9 cellular contexts compared by ENCODE assay signal in the genomic region with DNA sequence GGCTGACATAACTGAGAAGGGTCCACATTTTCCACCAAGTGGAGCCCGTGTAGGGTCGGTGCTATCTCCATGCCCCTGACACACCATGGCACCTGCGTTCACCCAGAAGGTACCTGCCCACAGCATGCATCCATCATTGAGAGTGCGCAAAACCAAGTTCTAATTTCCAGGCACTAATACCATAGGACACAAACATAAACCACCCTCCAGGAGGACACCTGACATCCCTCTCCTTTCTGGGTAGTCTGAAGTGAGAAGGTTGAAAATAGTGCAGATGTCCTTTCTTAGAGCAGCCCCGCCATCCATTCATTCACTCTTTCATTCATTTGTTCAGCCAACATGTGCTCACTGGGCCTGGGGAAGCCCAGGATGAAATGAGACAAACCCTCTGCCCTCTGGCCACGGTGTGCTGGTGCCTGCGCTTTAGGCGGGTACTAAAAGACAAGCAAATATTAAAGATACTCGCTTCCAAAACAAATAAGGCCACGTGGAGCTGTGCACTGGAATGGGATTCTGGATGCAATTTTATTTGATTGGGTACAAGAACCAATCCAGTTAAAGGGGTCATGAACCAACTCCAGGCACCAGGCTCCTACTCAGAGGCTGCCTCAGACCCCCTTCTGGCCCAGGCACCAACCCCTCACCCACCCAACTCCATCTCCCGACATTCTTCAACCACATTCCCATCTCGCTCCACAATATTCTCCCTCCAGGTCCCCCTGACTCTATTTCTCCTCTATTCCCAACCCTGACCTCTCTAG. TPM values are rescaled to one million over a fixed set of nuclear protein-coding genes. Genes with fewer than 3 reads are reported as not detected.
DNase-seq lines count a peak whose midpoint lies in the region; FAIRE-seq and TF ChIP-seq lines count a peak whose summit lies in the region.
"Had no signal": no experiment of that assay in that cellular context is flagged by ENCODE, and none has a peak within 500 bp of the region (broad histone marks: within the 10 kb centered on the region; RNA-seq: fewer than 3 reads in every experiment).

No MANE protein-coding gene starts in this region.

- H2BK20ac ChIP-seq in H1 (ENCODE audit: low read length) = no peak overlapping the region

- H4K91ac ChIP-seq in H1 (replicated peaks; ENCODE audit: insufficient read length, low read length) = no peak overlapping the region

- no peaks in the 10 kb centered on the region for H3K36me3 Mint-ChIP-seq in neural progenitor cell

- H3K4ac ChIP-seq in H1 (replicated peaks; ENCODE audit: insufficient read length, low read depth, low read length) = no peak overlapping the region

- no peak overlapping the region for H3K27ac ChIP-seq in BLaER1
- H3K27ac ChIP-seq in H1 (ENCODE audit: low read depth, low read length) = no peak overlapping the region
- no peak overlapping the region for H3K27ac ChIP-seq in neural progenitor cell

- CTCF ChIA-PET in H1 (lab: Charles Lee; ENCODE audit: partially characterized antibody) = interaction anchor here (1.6 kb wide), 1 partner anchor 30 kb away, joined by 4 read pairs; no protein-coding TSS in a partner anchor

- peak overlapping the region; percentile 91 for H3K4me3 Mint-ChIP-seq in neural progenitor cell

- H2BK5ac ChIP-seq in H1 (ENCODE audit: low read depth, low read length) = no peak overlapping the region

- H2BK12ac ChIP-seq in H1 (ENCODE audit: low read depth, low read length) = no peak overlapping the region

- peaks cover 39% of the 10 kb centered on the region for H3K4me1 Mint-ChIP-seq in neural progenitor cell

- no peaks in the 10 kb centered on the region for H3K9me3 Mint-ChIP-seq in neural progenitor cell

- H3K23me2 ChIP-seq in H1 (ENCODE audit: low read depth, low read length) = peaks cover 8% of the 10 kb centered on the region; the same call in 1 of the 2 replicates

- H3F3A ChIP-seq in neural progenitor cell (ENCODE audit: low read depth) = no peaks in the 10 kb centered on the region

- no peak for DNase-seq in NB4 (ENCODE audit: low read depth)
- no peak for DNase-seq in H1 (ENCODE audit: low read depth in 1 of 2, low spot score in 2 of 2)
- no peak for DNase-seq in neural progenitor cell (ENCODE audit: low spot score)
- DNase-seq in SHP77 (lab: John Stamatoyannopoulos, UW) = no peak
- DNase-seq in glomerular visceral epithelial cell (ENCODE audit: extremely low spot score) = no peak
- no peak for DNase-seq in iPS-NIHi7 (ENCODE audit: extremely low spot score)
- DNase-seq in HT-29 (ENCODE audit: low spot score) = no peak
- DNase-seq: stimulated activated CD4-positive, alpha-beta T cell treated with anti-CD3 and anti-CD28 coated beads, Interleukin-4, amount 100 ng/mL, for 1 hour had no signal

- H2BK15ac ChIP-seq in H1 (ENCODE audit: low read length) = no peak overlapping the region

- H3K27ac Mint-ChIP-seq in neural progenitor cell = peak overlapping the region; percentile 76

- H3K79me2 ChIP-seq in H1 (ENCODE audit: control insufficient read depth in 1 of 2, insufficient read depth in 2 of 2, low read length in 2 of 2) (no peaks in the 10 kb centered on the region), neural progenitor cell (ENCODE audit: low read depth) (no peaks in the 10 kb centered on the region)

- 91 to 100% methylated on average over 2 to 12 of the region's 12 CpGs for WGBS in H1 (ENCODE audit: extremely low coverage in 1 of 2, insufficient coverage in 1 of 2, insufficient read length in 1 of 2, insufficient replicate concordance in 2 of 2, low coverage in 1 of 2, low lambda C conversion rate in 2 of 2, missing lambda C conversion rate in 1 of 2), 2 experiments

- H3K9ac ChIP-seq in BLaER1 (peak overlapping the region; percentile 85), H1 (replicated peaks in 1 of 4; ENCODE audit: extremely low read depth in 1 of 4, low read depth in 3 of 4, low read length in 3 of 4) (no peak overlapping the region; a peak in 1 of 7 replicates), neural progenitor cell (no peak overlapping the region)

- no peaks in the 10 kb centered on the region for H3K27me3 ChIP-seq in BLaER1
- peaks cover 0 to 5% (median 5%) of the 10 kb centered on the region in 4 experiments; a peak in 4 of 7 replicates for H3K27me3 ChIP-seq in H1 (replicated peaks in 1 of 4; ENCODE audit: control insufficient read depth in 3 of 4, extremely low read depth in 1 of 4, insufficient read depth in 3 of 4, low read length in 3 of 4)
- H3K27me3 ChIP-seq in neural progenitor cell = peaks cover 23% of the 10 kb centered on the region

- H4K5ac ChIP-seq in H1 (ENCODE audit: insufficient read length, low read depth, low read length) = no peak overlapping the region

- H3K4me3 ChIP-seq in BLaER1 (peak overlapping the region; percentile 78), NB4 (ENCODE audit: low read depth, low read length) (peak overlapping the region; percentile 59), H1 (ENCODE audit: extremely low read depth in 1 of 4, insufficient read depth in 2 of 4, low read depth in 3 of 4, low read length in 4 of 4) (peak overlapping the region; percentile 53 to 83 (median 64); a peak in 7 of 8 replicates), neural progenitor cell (peak overlapping the region; percentile 78)

- H2BK120ac ChIP-seq in H1 (replicated peaks; ENCODE audit: low read depth, low read length) = no peak overlapping the region

- no peak overlapping the region for H2AK5ac ChIP-seq in H1 (ENCODE audit: low read depth, low read length)

- H2AFZ ChIP-seq in H1 (ENCODE audit: low read length) (no peak overlapping the region), neural progenitor cell (replicated peaks) (no peak overlapping the region)

- FAIRE-seq in H1 (lab: Jason Lieb, UNC) = no peak

- TF ChIP-seq RAD21 in H1 (IDR thresholded peaks at IDR 0.05 in 1 of 2, conservative IDR thresholded peaks at IDR 0.05 in 1 of 2; ENCODE audit: low read depth in 2 of 2, low read length in 2 of 2) = no peak

- H3K27me3 Mint-ChIP-seq in neural progenitor cell (ENCODE audit: insufficient read depth, low read depth) = peaks cover 7% of the 10 kb centered on the region

- H4K20me1 ChIP-seq in BLaER1 (peaks cover 28% of the 10 kb centered on the region; the same call in 1 of the 2 replicates), H1 (replicated peaks in 1 of 2; ENCODE audit: control insufficient read depth in 1 of 2, insufficient read depth in 2 of 2, low read length in 2 of 2) (peaks cover 0 to 3% of the 10 kb centered on the region in 2 experiments), neural progenitor cell (ENCODE audit: low read depth) (peaks cover 3% of the 10 kb centered on the region)

- TF ChIP-seq CTCF in NB4 (IDR thresholded peaks at IDR 0.05; ENCODE audit: low read depth, low read length) (no peak), H1 (IDR thresholded peaks at IDR 0.05; ENCODE audit: control extremely low read depth in 1 of 3, insufficient read depth in 1 of 3, low read depth in 1 of 3, low read length in 3 of 3) (no peak), neural progenitor cell (IDR thresholded peaks at IDR 0.05) (no peak)

- H3K23ac ChIP-seq in H1 (ENCODE audit: insufficient read length) = no peak overlapping the region

- POLR2A ChIA-PET in H1 (lab: Charles Lee; ENCODE audit: partially characterized antibody) = no interaction called here

- H3K14ac ChIP-seq in H1 (ENCODE audit: insufficient read length) = no peak overlapping the region

- H3K79me1 ChIP-seq in H1 (ENCODE audit: low read depth, low read length) = peaks cover 7% of the 10 kb centered on the region; the same call in 1 of the 2 replicates

- no peak overlapping the region for H4K8ac ChIP-seq in H1 (ENCODE audit: extremely low read depth, insufficient read depth, low read length)

- H3K4me2 ChIP-seq in BLaER1 (peak overlapping the region; percentile 90), H1 (ENCODE audit: insufficient read depth in 1 of 2, low read depth in 2 of 2, low read length in 2 of 2) (peak overlapping the region; percentile 80 to 88), neural progenitor cell (peak overlapping the region; percentile 99)

- TF ChIP-seq POLR2A in NB4 (IDR thresholded peaks at IDR 0.05; ENCODE audit: extremely low read depth, insufficient read length) (no peak), H1 (IDR thresholded peaks at IDR 0.05; ENCODE audit: control extremely low read depth in 1 of 2, low read depth in 2 of 2, low read length in 2 of 2) (no peak)

- H3K9me3 ChIP-seq in BLaER1 (no peaks in the 10 kb centered on the region), H1 (ENCODE audit: insufficient read depth in 2 of 2, low read depth in 1 of 2, low read length in 1 of 2) (no peaks in the 10 kb centered on the region), neural progenitor cell (ENCODE audit: low read depth) (no peaks in the 10 kb centered on the region)

- H3K56ac ChIP-seq in H1 (replicated peaks; ENCODE audit: insufficient read length, low read depth, low read length) = no peak overlapping the region

- H3K36me3 ChIP-seq in BLaER1 (no peaks in the 10 kb centered on the region), H1 (ENCODE audit: control insufficient read depth in 2 of 4, insufficient read depth in 4 of 4, low read length in 3 of 4) (no peaks in the 10 kb centered on the region), neural progenitor cell (no peaks in the 10 kb centered on the region)

- TF ChIP-seq EP300 in H1 (IDR thresholded peaks at IDR 0.05; ENCODE audit: borderline replicate concordance in 1 of 2, low read depth in 2 of 2, low read length in 2 of 2) = no peak

- no peak overlapping the region for H3K18ac ChIP-seq in H1 (ENCODE audit: extremely low read depth, low read length)

- H3K4me1 ChIP-seq in BLaER1 = peaks cover 31% of the 10 kb centered on the region
- H3K4me1 ChIP-seq in H1 (replicated peaks in 1 of 4; ENCODE audit: control insufficient read depth in 3 of 4, insufficient read depth in 4 of 4, low read length in 3 of 4) = peaks cover 0 to 10% (median 5%) of the 10 kb centered on the region in 4 experiments; a peak in 6 of 7 replicates
- H3K4me1 ChIP-seq in neural progenitor cell = peaks cover 4% of the 10 kb centered on the region

TF ChIP-seq in H1, 55 proteins besides CTCF, POLR2A, EP300 and RAD21 (continues in another document):
- TF ChIP-seq TAF1 (IDR thresholded peaks at IDR 0.05; ENCODE audit: low read depth, low read length) = no peak

RNA-seq across cellular contexts. Expression of a gene that starts 1.2 kb away (rescaled TPM):
- total RNA-seq in H1 (2021; fragmentation: NEBNext Ultra II Directional; extraction: Animal tissue kit (Norgen Biotek cat#: 25700)) = 31.2 and 34.0 TPM in 2 replicates
- 23.7 and 31.5 TPM in 2 replicates for polyA plus RNA-seq in H1 (2011; rRNA removed)
- 20.1 TPM for polyA plus RNA-seq in H1 (2011; cell fraction: cytosol; rRNA removed)
- 38.7 TPM for polyA plus RNA-seq in H1 (2011; cell fraction: nucleus; rRNA removed)
- 22.3 to 30.8 TPM (median 23.0 TPM) in 4 replicates for polyA plus RNA-seq in H1 (2012, experiment 1 of 2)
- polyA plus RNA-seq in H1 (2012, experiment 2 of 2) = 10.1 TPM
- 14.6 TPM for polyA plus RNA-seq in H1 (2013, experiment 1 of 2)
- 14.6 TPM for polyA plus RNA-seq in H1 (2013, experiment 2 of 2)
- 29.7 and 35.0 TPM in 2 replicates for polyA minus RNA-seq in H1 (2011; rRNA and poly(A)+ RNA removed)
- 39.4 TPM for polyA minus RNA-seq in H1 (2011; cell fraction: cytosol; rRNA and poly(A)+ RNA removed)
- 45.8 TPM for polyA minus RNA-seq in H1 (2011; cell fraction: nucleus; rRNA and poly(A)+ RNA removed)
- total RNA-seq in neural progenitor cell (ENCODE audit: low replicate concordance) = 19.0 and 20.6 TPM in 2 replicates
- total RNA-seq in HT-29 (2014; rRNA removed; shearing (Covaris generic)) = 3.8 and 7.4 TPM in 2 replicates
